ENCODE assay signal across 1 cellular context in the genomic region with DNA sequence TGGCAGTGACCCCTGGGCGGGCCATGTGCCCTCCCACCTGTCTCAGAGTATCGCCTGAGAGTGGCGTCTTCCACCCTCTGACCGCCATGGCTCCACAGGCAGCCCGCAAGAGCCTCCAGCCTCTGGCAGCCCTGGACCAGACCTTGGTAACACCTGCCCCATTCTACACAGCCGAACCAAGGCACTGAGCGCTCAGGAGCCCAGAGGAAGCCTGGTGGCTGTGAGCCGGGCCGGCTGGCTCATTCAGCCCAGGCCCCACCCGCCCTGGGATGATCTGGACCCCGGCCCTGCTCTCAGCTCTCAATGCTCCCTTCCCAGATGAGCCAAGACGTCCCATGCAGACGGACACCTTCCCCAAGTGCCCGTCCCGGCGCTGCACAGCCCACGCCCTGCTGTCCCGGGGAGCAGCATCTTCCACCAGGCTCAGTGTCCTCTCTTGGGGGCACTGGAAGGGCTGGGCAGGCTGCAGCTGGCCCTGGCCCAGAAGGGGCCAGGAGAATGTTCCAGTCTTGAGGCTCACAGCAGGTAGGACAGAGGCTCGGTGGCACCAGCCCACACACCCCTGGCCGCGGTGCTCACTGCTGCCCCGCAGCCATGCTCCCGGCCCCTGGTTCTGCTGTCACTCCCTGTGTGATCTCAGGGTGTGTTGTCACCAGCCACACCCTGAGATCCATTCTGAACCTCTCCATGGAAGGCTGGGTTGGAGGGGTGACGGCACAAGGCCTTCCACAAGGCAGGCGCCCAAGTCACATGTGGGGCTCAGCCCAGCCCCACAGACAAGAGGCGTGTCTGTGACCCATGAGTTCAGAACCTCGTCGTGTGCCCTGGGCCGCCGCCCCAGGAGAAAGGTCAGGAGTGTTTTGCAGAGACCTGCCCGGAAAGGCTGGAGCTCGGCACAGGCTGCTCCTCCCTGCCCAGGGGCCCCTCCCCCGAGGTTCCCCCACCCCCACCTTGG.
A peak's percentile ranks its signal among the peaks of the same experiment; 100 is the strongest.
TF ChIP-seq lines count a peak whose summit lies in the region.

No MANE protein-coding gene starts in this region.

TF ChIP-seq in HepG2, 621 proteins besides CTCF, POLR2A, EP300 and RAD21:
- TF ChIP-seq AHR (CRISPR knock-in tag; IDR thresholded peaks at IDR 0.05): peak; percentile 28; the same call in 1 of the 2 replicates
- peak; percentile 24 for TF ChIP-seq AGO1 (IDR thresholded peaks at IDR 0.05; ENCODE audit: low read depth, low read length, poor library complexity, severe bottlenecking)
- TF ChIP-seq, protein P1, sequence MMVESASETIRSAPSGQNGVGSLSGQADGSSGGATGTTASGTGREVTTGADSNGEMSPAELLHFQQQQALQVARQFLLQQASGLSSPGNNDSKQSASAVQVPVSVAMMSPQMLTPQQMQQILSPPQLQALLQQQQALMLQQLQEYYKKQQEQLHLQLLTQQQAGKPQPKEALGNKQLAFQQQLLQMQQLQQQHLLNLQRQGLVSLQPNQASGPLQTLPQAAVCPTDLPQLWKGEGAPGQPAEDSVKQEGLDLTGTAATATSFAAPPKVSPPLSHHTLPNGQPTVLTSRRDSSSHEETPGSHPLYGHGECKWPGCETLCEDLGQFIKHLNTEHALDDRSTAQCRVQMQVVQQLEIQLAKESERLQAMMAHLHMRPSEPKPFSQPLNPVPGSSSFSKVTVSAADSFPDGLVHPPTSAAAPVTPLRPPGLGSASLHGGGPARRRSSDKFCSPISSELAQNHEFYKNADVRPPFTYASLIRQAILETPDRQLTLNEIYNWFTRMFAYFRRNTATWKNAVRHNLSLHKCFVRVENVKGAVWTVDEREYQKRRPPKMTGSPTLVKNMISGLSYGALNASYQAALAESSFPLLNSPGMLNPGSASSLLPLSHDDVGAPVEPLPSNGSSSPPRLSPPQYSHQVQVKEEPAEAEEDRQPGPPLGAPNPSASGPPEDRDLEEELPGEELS (CRISPR knock-in tag; IDR thresholded peaks at IDR 0.05): no peak
- TF ChIP-seq, protein P2, sequence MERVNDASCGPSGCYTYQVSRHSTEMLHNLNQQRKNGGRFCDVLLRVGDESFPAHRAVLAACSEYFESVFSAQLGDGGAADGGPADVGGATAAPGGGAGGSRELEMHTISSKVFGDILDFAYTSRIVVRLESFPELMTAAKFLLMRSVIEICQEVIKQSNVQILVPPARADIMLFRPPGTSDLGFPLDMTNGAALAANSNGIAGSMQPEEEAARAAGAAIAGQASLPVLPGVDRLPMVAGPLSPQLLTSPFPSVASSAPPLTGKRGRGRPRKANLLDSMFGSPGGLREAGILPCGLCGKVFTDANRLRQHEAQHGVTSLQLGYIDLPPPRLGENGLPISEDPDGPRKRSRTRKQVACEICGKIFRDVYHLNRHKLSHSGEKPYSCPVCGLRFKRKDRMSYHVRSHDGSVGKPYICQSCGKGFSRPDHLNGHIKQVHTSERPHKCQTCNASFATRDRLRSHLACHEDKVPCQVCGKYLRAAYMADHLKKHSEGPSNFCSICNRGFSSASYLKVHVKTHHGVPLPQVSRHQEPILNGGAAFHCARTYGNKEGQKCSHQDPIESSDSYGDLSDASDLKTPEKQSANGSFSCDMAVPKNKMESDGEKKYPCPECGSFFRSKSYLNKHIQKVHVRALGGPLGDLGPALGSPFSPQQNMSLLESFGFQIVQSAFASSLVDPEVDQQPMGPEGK (CRISPR knock-in tag; IDR thresholded peaks at IDR 0.05): 0 out of 2 replicates have a peak, but pooled peaks have one; percentile 18
- TF ChIP-seq ZNF263 (CRISPR knock-in tag; IDR thresholded peaks at IDR 0.05): peak; percentile 39; the same call in 1 of the 2 replicates
- peak; percentile 13; the same call in 1 of the 2 replicates for TF ChIP-seq SAP130 (CRISPR knock-in tag; IDR thresholded peaks at IDR 0.05; ENCODE audit: low read depth)
- 0 out of 2 replicates have a peak, but pooled peaks have one; percentile 51 for TF ChIP-seq CHCHD3 (CRISPR knock-in tag; IDR thresholded peaks at IDR 0.05)
- no peak for TF ChIP-seq FOXP1 (IDR thresholded peaks at IDR 0.05)
- no peak for TF ChIP-seq FOXP1 (CRISPR knock-in tag; IDR thresholded peaks at IDR 0.05)
- 0 out of 2 replicates have a peak, but pooled peaks have one; percentile 27 for TF ChIP-seq ZNF317 (CRISPR knock-in tag; IDR thresholded peaks at IDR 0.05)
- peak; percentile 20; the same call in 1 of the 2 replicates for TF ChIP-seq KDM2A (CRISPR knock-in tag; IDR thresholded peaks at IDR 0.05; ENCODE audit: borderline replicate concordance, low read depth)
- TF ChIP-seq, protein P3, sequence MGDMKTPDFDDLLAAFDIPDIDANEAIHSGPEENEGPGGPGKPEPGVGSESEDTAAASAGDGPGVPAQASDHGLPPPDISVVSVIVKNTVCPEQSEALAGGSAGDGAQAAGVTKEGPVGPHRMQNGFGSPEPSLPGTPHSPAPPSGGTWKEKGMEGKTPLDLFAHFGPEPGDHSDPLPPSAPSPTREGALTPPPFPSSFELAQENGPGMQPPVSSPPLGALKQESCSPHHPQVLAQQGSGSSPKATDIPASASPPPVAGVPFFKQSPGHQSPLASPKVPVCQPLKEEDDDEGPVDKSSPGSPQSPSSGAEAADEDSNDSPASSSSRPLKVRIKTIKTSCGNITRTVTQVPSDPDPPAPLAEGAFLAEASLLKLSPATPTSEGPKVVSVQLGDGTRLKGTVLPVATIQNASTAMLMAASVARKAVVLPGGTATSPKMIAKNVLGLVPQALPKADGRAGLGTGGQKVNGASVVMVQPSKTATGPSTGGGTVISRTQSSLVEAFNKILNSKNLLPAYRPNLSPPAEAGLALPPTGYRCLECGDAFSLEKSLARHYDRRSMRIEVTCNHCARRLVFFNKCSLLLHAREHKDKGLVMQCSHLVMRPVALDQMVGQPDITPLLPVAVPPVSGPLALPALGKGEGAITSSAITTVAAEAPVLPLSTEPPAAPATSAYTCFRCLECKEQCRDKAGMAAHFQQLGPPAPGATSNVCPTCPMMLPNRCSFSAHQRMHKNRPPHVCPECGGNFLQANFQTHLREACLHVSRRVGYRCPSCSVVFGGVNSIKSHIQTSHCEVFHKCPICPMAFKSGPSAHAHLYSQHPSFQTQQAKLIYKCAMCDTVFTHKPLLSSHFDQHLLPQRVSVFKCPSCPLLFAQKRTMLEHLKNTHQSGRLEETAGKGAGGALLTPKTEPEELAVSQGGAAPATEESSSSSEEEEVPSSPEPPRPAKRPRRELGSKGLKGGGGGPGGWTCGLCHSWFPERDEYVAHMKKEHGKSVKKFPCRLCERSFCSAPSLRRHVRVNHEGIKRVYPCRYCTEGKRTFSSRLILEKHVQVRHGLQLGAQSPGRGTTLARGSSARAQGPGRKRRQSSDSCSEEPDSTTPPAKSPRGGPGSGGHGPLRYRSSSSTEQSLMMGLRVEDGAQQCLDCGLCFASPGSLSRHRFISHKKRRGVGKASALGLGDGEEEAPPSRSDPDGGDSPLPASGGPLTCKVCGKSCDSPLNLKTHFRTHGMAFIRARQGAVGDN (CRISPR knock-in tag; IDR thresholded peaks at IDR 0.05): peak; percentile 17; the same call in 1 of the 2 replicates
- no peak for TF ChIP-seq RXRA (CRISPR knock-in tag; IDR thresholded peaks at IDR 0.05)
